In genomic region chr21:42012344-42012743, GRCh38 we compare ENCODE assay signal across 1 cellular context.
TF ChIP-seq lines count a peak whose summit lies in the region.

No MANE protein-coding gene starts in this region.

TF ChIP-seq in HepG2, 621 proteins besides CTCF, POLR2A, EP300 and RAD21:
- no peak for TF ChIP-seq ZFX (CRISPR knock-in tag; IDR thresholded peaks at IDR 0.05; ENCODE audit: low read depth)
- no peak for TF ChIP-seq FOXO1 (CRISPR knock-in tag; IDR thresholded peaks at IDR 0.05)
- TF ChIP-seq PAF1 (CRISPR knock-in tag; IDR thresholded peaks at IDR 0.05): no peak
